1 cellular context compared by ENCODE assay signal in genomic region chrX:136896121-136896914, GRCh38.
A peak's percentile ranks its signal among the peaks of the same experiment; 100 is the strongest.
TF ChIP-seq lines count a peak whose summit lies in the region.

No MANE protein-coding gene starts in this region.

TF ChIP-seq in K562, 482 proteins besides CTCF, POLR2A, EP300 and RAD21 (continued from another document and continues in another):
- no peak for TF ChIP-seq CEBPZ (IDR thresholded peaks at IDR 0.05; ENCODE audit: borderline replicate concordance, low read depth, low read length)
- peak; percentile 46; the same call in 1 of the 2 replicates for TF ChIP-seq FOSL1 (tag; conservative IDR thresholded peaks at IDR 0.05)
- no peak for TF ChIP-seq ZNF778 (CRISPR knock-in tag; IDR thresholded peaks at IDR 0.05)
- TF ChIP-seq ZBTB8A (IDR thresholded peaks at IDR 0.05; ENCODE audit: partially characterized antibody), result no peak
- no peak for TF ChIP-seq HCFC1 (IDR thresholded peaks at IDR 0.05; ENCODE audit: low read depth, low read length)
- TF ChIP-seq ZBTB12 (CRISPR knock-in tag; IDR thresholded peaks at IDR 0.05), result no peak
- no peak for TF ChIP-seq KDM5B (IDR thresholded peaks at IDR 0.05; ENCODE audit: insufficient replicate concordance, low read depth, low read length)
- no peak for TF ChIP-seq ZNF24 (IDR thresholded peaks at IDR 0.05)
- TF ChIP-seq TAL1 (IDR thresholded peaks at IDR 0.05), result peak; percentile 11; the same call in 1 of the 2 replicates
- no peak for TF ChIP-seq ID3 (CRISPR knock-in tag; IDR thresholded peaks at IDR 0.05)
- no peak for TF ChIP-seq ID3 (tag; IDR thresholded peaks at IDR 0.05)
- TF ChIP-seq EGR1 (conservative IDR thresholded peaks at IDR 0.05), result peak; percentile 68
- peak; percentile 67 for TF ChIP-seq ZNF592 (IDR thresholded peaks at IDR 0.05)
- peak; percentile 43; the same call in 1 of the 2 replicates for TF ChIP-seq MGA (IDR thresholded peaks at IDR 0.05)
- peak; percentile 70 for TF ChIP-seq TEAD4 (IDR thresholded peaks at IDR 0.05; ENCODE audit: low read length)
- no peak for TF ChIP-seq TEAD4 (CRISPR knock-in tag; IDR thresholded peaks at IDR 0.05; ENCODE audit: borderline replicate concordance)
- TF ChIP-seq CTBP1 (IDR thresholded peaks at IDR 0.05; ENCODE audit: borderline replicate concordance), result no peak
- TF ChIP-seq NFIC (IDR thresholded peaks at IDR 0.05), result peak; percentile 20; the same call in 1 of the 2 replicates
- TF ChIP-seq HNRNPLL (IDR thresholded peaks at IDR 0.05; ENCODE audit: low read depth, low read length, poor library complexity, severe bottlenecking), result no peak
- no peak for TF ChIP-seq E4F1 (CRISPR knock-in tag; IDR thresholded peaks at IDR 0.05; ENCODE audit: borderline replicate concordance)
- TF ChIP-seq ZNF551 (CRISPR knock-in tag; IDR thresholded peaks at IDR 0.05), result no peak
- TF ChIP-seq SMARCA4 (IDR thresholded peaks at IDR 0.05), result peak; percentile 64
- peak; percentile 80 for TF ChIP-seq DPF2 (IDR thresholded peaks at IDR 0.05)
- peak; percentile 32; the same call in 1 of the 2 replicates for TF ChIP-seq SMARCC2 (IDR thresholded peaks at IDR 0.05; ENCODE audit: low read depth)
- TF ChIP-seq ARID3A (IDR thresholded peaks at IDR 0.05; ENCODE audit: borderline replicate concordance, low read depth, low read length), result 0 out of 2 replicates have a peak, but pooled peaks have one; percentile 33
- peak; percentile 41 for TF ChIP-seq MEIS2 (IDR thresholded peaks at IDR 0.05; ENCODE audit: partially characterized antibody)
- TF ChIP-seq CHD4 (IDR thresholded peaks at IDR 0.05; ENCODE audit: insufficient read depth, insufficient replicate concordance, low read depth, low read length, poor library complexity, severe bottlenecking), result no peak
- no peak for TF ChIP-seq DMBX1 (CRISPR knock-in tag; IDR thresholded peaks at IDR 0.05; ENCODE audit: borderline replicate concordance)
- no peak for TF ChIP-seq ATF1 (CRISPR knock-in tag; IDR thresholded peaks at IDR 0.05)
- 0 out of 2 replicates have a peak, but pooled peaks have one; percentile 13 for TF ChIP-seq ATF1 (tag; IDR thresholded peaks at IDR 0.05)
- no peak for TF ChIP-seq SRSF3 (IDR thresholded peaks at IDR 0.05; ENCODE audit: insufficient read depth, low read length)
- peak; percentile 46; the same call in 1 of the 2 replicates for TF ChIP-seq KLF16 (IDR thresholded peaks at IDR 0.05)
- TF ChIP-seq GABPB2 (CRISPR knock-in tag; conservative IDR thresholded peaks at IDR 0.05), result no peak
